In genomic region chr12:122021193-122021821, GRCh38 we compare ENCODE assay signal across 9 cellular contexts. TPM values are rescaled to one million over a fixed set of nuclear protein-coding genes. Genes with fewer than 3 reads are reported as not detected.
DNase-seq lines count a peak whose midpoint lies in the region; ATAC-seq, FAIRE-seq and TF ChIP-seq lines count a peak whose summit lies in the region.
"Had no signal": no experiment of that assay in that cellular context is flagged by ENCODE, and none has a peak within 500 bp of the region (broad histone marks: within the 10 kb centered on the region; RNA-seq: fewer than 3 reads in every experiment).

No MANE protein-coding gene starts in this region.

- BruUV-seq in A673 (replicated peaks; lab: Mats Ljungman, UMichigan): no TSS peak

- H3K9me3 ChIP-seq in A673 (ENCODE audit: low read depth, low read length, poor library complexity, severe bottlenecking): no peaks in the 10 kb centered on the region
- no peaks in the 10 kb centered on the region for H3K9me3 ChIP-seq in T-helper 17 cell (ENCODE audit: control insufficient read depth, low read length, poor library complexity, severe bottlenecking)

- peaks cover 3% of the 10 kb centered on the region for H3K36me3 Mint-ChIP-seq in T-helper 17 cell (ENCODE audit: low read depth)

- DNase-seq in A673 (ENCODE audit: low spot score) (peak; percentile 42), GM12891 (ENCODE audit: insufficient read length, low spot score) (no peak), T-helper 17 cell (no peak), epithelial cell of proximal tubule (ENCODE audit: low read depth) (no peak), myocyte (ENCODE audit: low read depth) (peak; percentile 34), GF-D8 (lab: John Stamatoyannopoulos, UW) (no peak)

- peaks cover 7% of the 10 kb centered on the region for H3K27me3 Mint-ChIP-seq in T-helper 17 cell

- CTCF ChIA-PET in A673 (lab: Charles Lee): no interaction called here

- intact Hi-C loops in A673 (cut with micrococcal nuclease; ENCODE audit: unreplicated experiment): no loop called here

- peak overlapping the region; percentile 91 for H3K4me3 Mint-ChIP-seq in T-helper 17 cell

- H3K27ac ChIP-seq in A673 (ENCODE audit: low read depth, low read length, poor library complexity, severe bottlenecking): peak overlapping the region; percentile 75
- H3K27ac ChIP-seq: neutrophil had no signal

- POLR2A ChIA-PET in A673 (lab: Charles Lee; ENCODE audit: low non-redundant PET): interaction anchor here (0.6 to 0.7 kb wide), 2 partner anchors 225 to 259 kb away, joined by 3 to 5 read pairs; no protein-coding TSS in a partner anchor

- peak; percentile 84 for FAIRE-seq in GM12891 (lab: Jason Lieb, UNC)

- H3K27me3 ChIP-seq in A673 (replicated peaks; ENCODE audit: insufficient read depth, low read depth, low read length, poor library complexity): no peaks in the 10 kb centered on the region

- peaks cover 5% of the 10 kb centered on the region for H3K4me1 Mint-ChIP-seq in T-helper 17 cell

- H3K36me3 ChIP-seq in A673 (ENCODE audit: insufficient read depth, low read length, poor library complexity, severe bottlenecking): no peaks in the 10 kb centered on the region
- H3K36me3 ChIP-seq: neutrophil had no signal

- TF ChIP-seq POLR2A in GM12891 (IDR thresholded peaks at IDR 0.05; ENCODE audit: low read depth, low read length): no peak

- no peak for TF ChIP-seq CTCF in A673 (conservative IDR thresholded peaks at IDR 0.05; ENCODE audit: low read depth, low read length)
- TF ChIP-seq CTCF in epithelial cell of proximal tubule (conservative IDR thresholded peaks at IDR 0.05; ENCODE audit: low read depth, low read length): no peak

- H3K4me1 ChIP-seq in A673 (ENCODE audit: insufficient read depth, low read length, poor library complexity, severe bottlenecking): peaks cover 12% of the 10 kb centered on the region

- H3K27ac Mint-ChIP-seq in T-helper 17 cell: peak overlapping the region; percentile 84

- H3K4me3 ChIP-seq in A673 (ENCODE audit: low read depth, low read length, poor library complexity, severe bottlenecking) (peak overlapping the region; percentile 86), epithelial cell of proximal tubule (ENCODE audit: low read depth, low read length) (peak overlapping the region; percentile 70)

- no peak for ATAC-seq in T-helper 17 cell
- ATAC-seq in HG03457 (IDR thresholded peaks at IDR 0.05; ENCODE audit: unreplicated experiment): no peak
- ATAC-seq in GM21786 (IDR thresholded peaks at IDR 0.05; ENCODE audit: unreplicated experiment): no peak

TF ChIP-seq in GM12891, 5 proteins besides CTCF, POLR2A, EP300 and RAD21:
- TF ChIP-seq TAF1 (IDR thresholded peaks at IDR 0.05; ENCODE audit: low read depth, low read length): no peak
- TF ChIP-seq SPI1 (IDR thresholded peaks at IDR 0.05; ENCODE audit: low read depth, low read length): no peak
- TF ChIP-seq POLR2AphosphoS5 (IDR thresholded peaks at IDR 0.05; ENCODE audit: low read depth, low read length): no peak
- TF ChIP-seq PAX5 (IDR thresholded peaks at IDR 0.05; ENCODE audit: insufficient read depth, low read length, severe bottlenecking): no peak
- no peak for TF ChIP-seq POU2F2 (IDR thresholded peaks at IDR 0.05; ENCODE audit: low read depth, low read length)

RNA-seq across cellular contexts. Expression of gene BCL7A, which starts 0.4 kb away (rescaled TPM):
- 40.7 and 41.8 TPM in 2 replicates for total RNA-seq in A673 (2021)
- 5.2 TPM for polyA plus RNA-seq in GM12891 (2012; ENCODE audit: low read depth, missing spikeins)
- 1 to 10 TPM; 2.6 to 4.0 TPM for total RNA-seq in T-helper 17 cell
- total RNA-seq in epithelial cell of proximal tubule: 12.4 and 15.3 TPM in 2 replicates
- 14.0 and 17.2 TPM in 2 replicates for total RNA-seq in myocyte
- 7.7 TPM for polyA plus RNA-seq in myocyte (2012)

RNA-seq across cellular contexts. Expression of gene MLXIP, which starts 57.2 kb away (rescaled TPM):
- total RNA-seq in A673 (2021) (32.7 and 35.8 TPM in 2 replicates), T-helper 17 cell (10 to 100 TPM; 83.4 to 86.0 TPM), epithelial cell of proximal tubule (17.5 and 18.5 TPM in 2 replicates), myocyte (14.6 and 21.9 TPM in 2 replicates)
- 4.6 TPM for polyA plus RNA-seq in GM12891 (2012; ENCODE audit: low read depth, missing spikeins)
- polyA plus RNA-seq in myocyte (2012): 28.7 TPM

Comparison
In these comparisons a context has a peak if more than half of its experiments do, and no peak if none do; other contexts are left out.
1. DNase-seq: peak in A673 (single experiment) and myocyte (single experiment); none in GM12891 (single experiment), T-helper 17 cell (0 of 3), epithelial cell of proximal tubule (single experiment) and GF-D8 (single experiment).